8 cellular contexts compared by ENCODE assay signal in the genomic region with DNA sequence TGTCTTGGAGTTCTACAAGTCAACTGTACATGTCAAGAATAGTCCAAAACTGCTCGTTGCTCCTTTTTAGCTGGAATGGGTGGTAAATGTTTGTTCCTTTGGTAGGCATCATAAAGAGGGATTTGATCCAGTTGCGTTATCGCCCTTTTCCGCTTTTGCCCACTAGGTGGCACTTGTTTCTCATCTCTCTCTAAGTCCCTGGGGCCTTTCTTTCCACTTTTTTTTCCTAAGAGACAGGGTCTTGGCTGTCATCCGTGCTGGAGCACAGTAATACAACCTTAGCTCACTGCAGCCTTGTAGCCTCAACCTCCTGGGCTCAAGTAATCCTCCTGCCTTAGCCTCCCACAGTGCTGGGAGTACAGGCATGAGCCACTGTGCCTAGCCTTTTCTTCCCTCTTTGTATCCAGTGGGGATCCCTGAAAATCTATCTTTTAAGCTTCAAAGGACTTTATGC.
DNase-seq lines count a peak whose midpoint lies in the region; ATAC-seq and TF ChIP-seq lines count a peak whose summit lies in the region.

No MANE protein-coding gene starts in this region.

- peak overlapping the region in 9 of 11 experiments; percentile 1 to 50 (median 31); a peak in 8 of 22 replicates for H3K9ac ChIP-seq in BLaER1 treated with 17β-estradiol and CSF1 and Interleukin-3, amounts not matched to agents 10 nM and 100 nM

- H3K9me3 ChIP-seq in BLaER1 treated with 17β-estradiol and CSF1 and Interleukin-3, amounts not matched to agents 10 nM and 100 nM (replicated peaks in 1 of 11) = no peaks in the 10 kb centered on the region

- peak; percentile 91 for TF ChIP-seq CTCF in HFF-Myc (IDR thresholded peaks at IDR 0.05; ENCODE audit: low read depth, low read length, missing control alignments)

- H3K36me3 ChIP-seq in BLaER1 treated with 17β-estradiol and CSF1 and Interleukin-3, amounts not matched to agents 10 nM and 100 nM = peaks cover 70 to 93% (median 86%) of the 10 kb centered on the region in 11 experiments

- H3K4me3 ChIP-seq in BLaER1 treated with 17β-estradiol and CSF1 and Interleukin-3, amounts not matched to agents 10 nM and 100 nM = no peak overlapping the region
- H3K4me3 ChIP-seq in HFF-Myc (replicated peaks; ENCODE audit: low read depth, low read length) = no peak overlapping the region

- DNase-seq in HFF-Myc (ENCODE audit: extremely low read depth, low read depth) = peak; percentile 71
- DNase-seq in NCI-H526 treated with DMSO at 0.1 percent for 48 hours (lab: John Stamatoyannopoulos, UW) = peak; percentile 50
- DNase-seq in activated CD4-positive, alpha-beta T cell treated with anti-CD3 and anti-CD28 coated beads, Interleukin-2, amount 50 U/mL, for 1 hour = peak; percentile 58
- DNase-seq in effector CD4-positive, alpha-beta T cell = peak; percentile 43
- peak; percentile 85 for DNase-seq in medulla oblongata (ENCODE audit: extremely low spot score)
- peak; percentile 20 to 42 for DNase-seq in stimulated activated CD8-positive, alpha-beta memory T cell treated with anti-CD3 and anti-CD28 coated beads, Interleukin-7, amount 100 ng/mL, for 1 hour (ENCODE audit: low read depth in 2 of 2)

- H3K4me2 ChIP-seq in BLaER1 treated with 17β-estradiol and CSF1 and Interleukin-3, amounts not matched to agents 10 nM and 100 nM = peak overlapping the region; percentile 49 to 83 (median 63)

- no peak for ATAC-seq in HG03469 (IDR thresholded peaks at IDR 0.05; ENCODE audit: unreplicated experiment)

- peaks cover 10 to 22% (median 12%) of the 10 kb centered on the region in 10 experiments for H3K4me1 ChIP-seq in BLaER1 treated with 17β-estradiol and CSF1 and Interleukin-3, amounts not matched to agents 10 nM and 100 nM

- H3K27me3 ChIP-seq in BLaER1 treated with 17β-estradiol and CSF1 and Interleukin-3, amounts not matched to agents 10 nM and 100 nM = no peaks in the 10 kb centered on the region

- peaks cover 0 to 9% (median 4%) of the 10 kb centered on the region in 11 experiments; a peak in 5 of 22 replicates for H4K20me1 ChIP-seq in BLaER1 treated with 17β-estradiol and CSF1 and Interleukin-3, amounts not matched to agents 10 nM and 100 nM

- H3K27ac ChIP-seq in BLaER1 treated with 17β-estradiol and CSF1 and Interleukin-3, amounts not matched to agents 10 nM and 100 nM = peak overlapping the region in 8 of 11 experiments; percentile 21 to 67 (median 48); a peak in 15 of 22 replicates

Comparison
In these comparisons a context has a peak if more than half of its experiments do, and no peak if none do; other contexts are left out.
1. DNase-seq: peak in every context shown above with its lines; median percentile 85 in medulla oblongata; 71 in HFF-Myc; 58 in activated CD4-positive, alpha-beta T cell treated with anti-CD3 and anti-CD28 coated beads, Interleukin-2, amount 50 U/mL, for 1 hour; 50 in NCI-H526 treated with DMSO at 0.1 percent for 48 hours; 43 in effector CD4-positive, alpha-beta T cell; 31 in stimulated activated CD8-positive, alpha-beta memory T cell treated with anti-CD3 and anti-CD28 coated beads, Interleukin-7, amount 100 ng/mL, for 1 hour.